ENCODE assay signal across 8 cellular contexts in the genomic region with DNA sequence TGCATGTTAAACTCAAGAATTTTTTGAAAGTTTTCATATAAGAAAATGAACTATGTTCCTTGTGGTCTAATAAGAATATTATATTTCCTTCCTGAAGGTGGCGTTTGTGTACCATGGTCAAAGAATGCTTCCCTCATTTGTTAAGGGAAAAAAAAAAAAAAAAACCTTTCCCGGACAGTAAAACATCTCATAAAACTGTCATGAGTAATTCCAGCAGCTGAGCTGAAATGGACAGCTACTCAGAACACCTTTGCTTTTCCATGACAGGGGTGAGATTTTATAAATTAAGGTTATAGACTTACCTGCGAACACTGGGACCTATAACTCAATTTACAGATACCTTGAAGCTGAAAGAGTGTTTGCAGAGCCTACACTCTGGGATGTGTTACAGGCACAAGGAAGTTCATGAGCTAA.
DNase-seq lines count a peak whose midpoint lies in the region; ATAC-seq and TF ChIP-seq lines count a peak whose summit lies in the region.

No MANE protein-coding gene starts in this region.

- DNase-seq in AG04450 (ENCODE audit: low read depth, low spot score): peak; percentile 10
- peak; percentile 69 for DNase-seq in RKO (ENCODE audit: low spot score)
- peak; percentile 38 to 70 for DNase-seq in foreskin keratinocyte
- no peak for DNase-seq in sigmoid colon
- no peak for DNase-seq in stimulated activated CD4-positive, alpha-beta T cell treated with anti-CD3 and anti-CD28 coated beads, Interleukin-2, amount 100 ng/mL, for 24 hours

- H3K27me3 ChIP-seq in AG04450 (ENCODE audit: control insufficient read depth, insufficient read depth, low read length) (no peaks in the 10 kb centered on the region), foreskin keratinocyte (no peaks in the 10 kb centered on the region), sigmoid colon (no peaks in the 10 kb centered on the region)

- TF ChIP-seq POLR2A in sigmoid colon (IDR thresholded peaks at IDR 0.05): no peak

- TF ChIP-seq CTCF in AG04450 (IDR thresholded peaks at IDR 0.05; ENCODE audit: low read depth, low read length) (peak; percentile 56), HEK293 (tag by site-specific recombination; IDR thresholded peaks at IDR 0.05) (peak; percentile 71), foreskin keratinocyte (conservative IDR thresholded peaks at IDR 0.05) (peak; percentile 85), sigmoid colon (IDR thresholded peaks at IDR 0.05) (peak; percentile 20 to 47 (median 43))

- H3K27ac ChIP-seq in AG04450 (ENCODE audit: low read depth, low read length) (no peak overlapping the region), HEK293 (ENCODE audit: extremely low read depth, low read depth, low read length) (no peak overlapping the region), foreskin keratinocyte (no peak overlapping the region), sigmoid colon (no peak overlapping the region)

- peak; percentile 15 for ATAC-seq in foreskin keratinocyte
- no peak for ATAC-seq in GM19328 (IDR thresholded peaks at IDR 0.05; ENCODE audit: unreplicated experiment)
- ATAC-seq in GM19395 (IDR thresholded peaks at IDR 0.05; ENCODE audit: unreplicated experiment): no peak

- no peak for TF ChIP-seq EP300 in sigmoid colon (IDR thresholded peaks at IDR 0.05)

- H3K4me3 ChIP-seq in AG04450 (ENCODE audit: low read depth, low read length) (no peak overlapping the region), HEK293 (ENCODE audit: low read depth, low read length) (no peak overlapping the region), sigmoid colon (no peak overlapping the region)

- 6 to 25% methylated on average over 3 of the region's 3 CpGs for WGBS in sigmoid colon, 2 donors

- H3K4me1 ChIP-seq in HEK293 (ENCODE audit: control insufficient read depth, insufficient read depth, low read length): no peaks in the 10 kb centered on the region
- peaks cover 23% of the 10 kb centered on the region for H3K4me1 ChIP-seq in foreskin keratinocyte
- peaks cover 0 to 10% (median 3%) of the 10 kb centered on the region in 4 donors for H3K4me1 ChIP-seq in sigmoid colon

- CTCF ChIA-PET in AG04450 (lab: Charles Lee): interaction anchor here (0.5 to 10.2 kb wide), 28 partner anchors 10 to 1328 kb away, joined by 3 to 237 read pairs (median 4); no protein-coding TSS in a partner anchor
- CTCF ChIA-PET in HEK293 (lab: Yijun Ruan, JAX): interaction anchor here (0.6 to 14.5 kb wide), 29 partner anchors 9 to 426 kb away, joined by 3 to 352 read pairs (median 4); a partner anchor contains a TSS

- no peaks in the 10 kb centered on the region for H3K36me3 ChIP-seq in HEK293 (ENCODE audit: control insufficient read depth in 2 of 2, insufficient read depth in 1 of 2, low read length in 2 of 2)
- no peaks in the 10 kb centered on the region for H3K36me3 ChIP-seq in sigmoid colon

- intact Hi-C loops in sigmoid colon (cut with DNase I): loop anchor here (1.0 to 2.0 kb wide), 2 partner anchors 92 to 278 kb away; no protein-coding TSS in a partner anchor

- no peaks in the 10 kb centered on the region for H3K9me3 ChIP-seq in AG04450 (ENCODE audit: control insufficient read depth, insufficient read depth, low read length)
- no peaks in the 10 kb centered on the region for H3K9me3 ChIP-seq in HEK293 (ENCODE audit: control insufficient read depth, insufficient read depth, low read depth, low read length)
- no peaks in the 10 kb centered on the region for H3K9me3 ChIP-seq in sigmoid colon

- POLR2A ChIA-PET in AG04450 (lab: Yijun Ruan, JAX): interaction anchor here (0.6 kb wide), 1 partner anchor 262 kb away, joined by 5 read pairs; no protein-coding TSS in a partner anchor
- POLR2A ChIA-PET in HEK293 (lab: Yijun Ruan, JAX): interaction anchor here (1.2 to 2.1 kb wide), 4 partner anchors 88 to 278 kb away, joined by 3 to 13 read pairs (median 6); no protein-coding TSS in a partner anchor

TF ChIP-seq in HEK293, 187 proteins besides CTCF, POLR2A, EP300 and RAD21 (continues in another document):
- TF ChIP-seq IKZF3 (tag by site-specific recombination; IDR thresholded peaks at IDR 0.05) (peak; percentile 44; the same call in 1 of the 2 replicates), ZXDB (tag by site-specific recombination; IDR thresholded peaks at IDR 0.05) (0 out of 2 replicates have a peak, but pooled peaks have one; percentile 40), ZNF146 (tag by site-specific recombination; IDR thresholded peaks at IDR 0.05) (no peak), ZNF561 (tag by site-specific recombination; IDR thresholded peaks at IDR 0.05; ENCODE audit: borderline replicate concordance) (peak; percentile 74), ZNF10 (tag by site-specific recombination; IDR thresholded peaks at IDR 0.05) (no peak), SP7 (tag by site-specific recombination; IDR thresholded peaks at IDR 0.05) (0 out of 2 replicates have a peak, but pooled peaks have one; percentile 35), GLIS2 (tag by site-specific recombination; IDR thresholded peaks at IDR 0.05) (no peak), ZNF2 (tag by site-specific recombination; IDR thresholded peaks at IDR 0.05) (no peak), ZNF654 (tag by site-specific recombination; IDR thresholded peaks at IDR 0.05; ENCODE audit: low read depth) (peak; percentile 94), PRDM1 (tag by site-specific recombination; IDR thresholded peaks at IDR 0.05) (peak; percentile 89), ZNF112 (tag by site-specific recombination; IDR thresholded peaks at IDR 0.05) (no peak), ZNF184 (tag by site-specific recombination; IDR thresholded peaks at IDR 0.05) (no peak), ZNF660 (tag by site-specific recombination; IDR thresholded peaks at IDR 0.05) (peak; percentile 65; the same call in 1 of the 2 replicates)
- TF ChIP-seq, protein P1, sequence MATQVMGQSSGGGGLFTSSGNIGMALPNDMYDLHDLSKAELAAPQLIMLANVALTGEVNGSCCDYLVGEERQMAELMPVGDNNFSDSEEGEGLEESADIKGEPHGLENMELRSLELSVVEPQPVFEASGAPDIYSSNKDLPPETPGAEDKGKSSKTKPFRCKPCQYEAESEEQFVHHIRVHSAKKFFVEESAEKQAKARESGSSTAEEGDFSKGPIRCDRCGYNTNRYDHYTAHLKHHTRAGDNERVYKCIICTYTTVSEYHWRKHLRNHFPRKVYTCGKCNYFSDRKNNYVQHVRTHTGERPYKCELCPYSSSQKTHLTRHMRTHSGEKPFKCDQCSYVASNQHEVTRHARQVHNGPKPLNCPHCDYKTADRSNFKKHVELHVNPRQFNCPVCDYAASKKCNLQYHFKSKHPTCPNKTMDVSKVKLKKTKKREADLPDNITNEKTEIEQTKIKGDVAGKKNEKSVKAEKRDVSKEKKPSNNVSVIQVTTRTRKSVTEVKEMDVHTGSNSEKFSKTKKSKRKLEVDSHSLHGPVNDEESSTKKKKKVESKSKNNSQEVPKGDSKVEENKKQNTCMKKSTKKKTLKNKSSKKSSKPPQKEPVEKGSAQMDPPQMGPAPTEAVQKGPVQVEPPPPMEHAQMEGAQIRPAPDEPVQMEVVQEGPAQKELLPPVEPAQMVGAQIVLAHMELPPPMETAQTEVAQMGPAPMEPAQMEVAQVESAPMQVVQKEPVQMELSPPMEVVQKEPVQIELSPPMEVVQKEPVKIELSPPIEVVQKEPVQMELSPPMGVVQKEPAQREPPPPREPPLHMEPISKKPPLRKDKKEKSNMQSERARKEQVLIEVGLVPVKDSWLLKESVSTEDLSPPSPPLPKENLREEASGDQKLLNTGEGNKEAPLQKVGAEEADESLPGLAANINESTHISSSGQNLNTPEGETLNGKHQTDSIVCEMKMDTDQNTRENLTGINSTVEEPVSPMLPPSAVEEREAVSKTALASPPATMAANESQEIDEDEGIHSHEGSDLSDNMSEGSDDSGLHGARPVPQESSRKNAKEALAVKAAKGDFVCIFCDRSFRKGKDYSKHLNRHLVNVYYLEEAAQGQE (tag by site-specific recombination; IDR thresholded peaks at IDR 0.05): peak; percentile 72
- TF ChIP-seq, protein P2, sequence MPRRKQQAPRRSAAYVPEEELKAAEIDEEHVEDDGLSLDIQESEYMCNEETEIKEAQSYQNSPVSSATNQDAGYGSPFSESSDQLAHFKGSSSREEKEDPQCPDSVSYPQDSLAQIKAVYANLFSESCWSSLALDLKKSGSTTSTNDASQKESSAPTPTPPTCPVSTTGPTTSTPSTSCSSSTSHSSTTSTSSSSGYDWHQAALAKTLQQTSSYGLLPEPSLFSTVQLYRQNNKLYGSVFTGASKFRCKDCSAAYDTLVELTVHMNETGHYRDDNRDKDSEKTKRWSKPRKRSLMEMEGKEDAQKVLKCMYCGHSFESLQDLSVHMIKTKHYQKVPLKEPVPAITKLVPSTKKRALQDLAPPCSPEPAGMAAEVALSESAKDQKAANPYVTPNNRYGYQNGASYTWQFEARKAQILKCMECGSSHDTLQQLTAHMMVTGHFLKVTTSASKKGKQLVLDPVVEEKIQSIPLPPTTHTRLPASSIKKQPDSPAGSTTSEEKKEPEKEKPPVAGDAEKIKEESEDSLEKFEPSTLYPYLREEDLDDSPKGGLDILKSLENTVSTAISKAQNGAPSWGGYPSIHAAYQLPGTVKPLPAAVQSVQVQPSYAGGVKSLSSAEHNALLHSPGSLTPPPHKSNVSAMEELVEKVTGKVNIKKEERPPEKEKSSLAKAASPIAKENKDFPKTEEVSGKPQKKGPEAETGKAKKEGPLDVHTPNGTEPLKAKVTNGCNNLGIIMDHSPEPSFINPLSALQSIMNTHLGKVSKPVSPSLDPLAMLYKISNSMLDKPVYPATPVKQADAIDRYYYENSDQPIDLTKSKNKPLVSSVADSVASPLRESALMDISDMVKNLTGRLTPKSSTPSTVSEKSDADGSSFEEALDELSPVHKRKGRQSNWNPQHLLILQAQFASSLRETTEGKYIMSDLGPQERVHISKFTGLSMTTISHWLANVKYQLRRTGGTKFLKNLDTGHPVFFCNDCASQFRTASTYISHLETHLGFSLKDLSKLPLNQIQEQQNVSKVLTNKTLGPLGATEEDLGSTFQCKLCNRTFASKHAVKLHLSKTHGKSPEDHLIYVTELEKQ (tag by site-specific recombination; IDR thresholded peaks at IDR 0.05; ENCODE audit: borderline replicate concordance): 0 out of 2 replicates have a peak, but pooled peaks have one; percentile 48
- TF ChIP-seq, protein P3, sequence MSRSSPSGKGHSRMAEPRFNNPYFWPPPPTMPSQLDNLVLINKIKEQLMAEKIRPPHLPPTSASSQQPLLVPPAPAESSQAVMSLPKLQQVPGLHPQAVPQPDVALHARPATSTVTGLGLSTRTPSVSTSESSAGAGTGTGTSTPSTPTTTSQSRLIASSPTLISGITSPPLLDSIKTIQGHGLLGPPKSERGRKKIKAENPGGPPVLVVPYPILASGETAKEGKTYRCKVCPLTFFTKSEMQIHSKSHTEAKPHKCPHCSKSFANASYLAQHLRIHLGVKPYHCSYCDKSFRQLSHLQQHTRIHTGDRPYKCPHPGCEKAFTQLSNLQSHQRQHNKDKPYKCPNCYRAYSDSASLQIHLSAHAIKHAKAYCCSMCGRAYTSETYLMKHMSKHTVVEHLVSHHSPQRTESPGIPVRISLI (tag by site-specific recombination; IDR thresholded peaks at IDR 0.05): peak; percentile 98

Comparison
In these comparisons a context has a peak if more than half of its experiments do, and no peak if none do; other contexts are left out.
1. DNase-seq: peak in AG04450 (single experiment), RKO (single experiment) and foreskin keratinocyte (2 of 2); none in sigmoid colon (single experiment) and stimulated activated CD4-positive, alpha-beta T cell treated with anti-CD3 and anti-CD28 coated beads, Interleukin-2, amount 100 ng/mL, for 24 hours (0 of 2).
2. Peak in every context shown above with its lines, with median percentiles within 50 percentile points of each other: CTCF ChIP-seq.